In genomic region chr11:119723952-119724325, GRCh38 we compare ENCODE assay signal across 18 cellular contexts.
"Had no signal": no experiment of that assay in that cellular context is flagged by ENCODE, and none has a peak within 500 bp of the region (broad histone marks: within the 10 kb centered on the region; RNA-seq: fewer than 3 reads in every experiment).

No MANE protein-coding gene starts in this region.

- DNase-seq: activated CD4-positive, CD25-positive, alpha-beta regulatory T cell treated with anti-CD3 and anti-CD28 coated beads, Interleukin-2, amount 50 U/mL, for 72 hours; activated naive CD4-positive, alpha-beta T cell; anterior cingulate cortex; dermis blood vessel endothelial cell; effector memory CD8-positive, alpha-beta T cell; heart right ventricle; islet precursor cell; left ventricle myocardium inferior; mesendoderm; ovary; spleen; stomach; T-cell; T-helper 9 cell had no signal

- H3K36me3 ChIP-seq: gastroesophageal sphincter, heart right ventricle, left ventricle myocardium inferior, ovary, right lobe of liver, spleen, stomach, thoracic aorta had no signal

- H3K27ac ChIP-seq: gastroesophageal sphincter, heart right ventricle, left ventricle myocardium inferior, ovary, right lobe of liver, spleen, stomach, thoracic aorta had no signal

- H3K4me3 ChIP-seq: gastroesophageal sphincter, heart right ventricle, left ventricle myocardium inferior, ovary, right lobe of liver, spleen, stomach, thoracic aorta had no signal

- ATAC-seq: effector memory CD8-positive, alpha-beta T cell; gastroesophageal sphincter; heart right ventricle; natural killer cell treated with Interleukin-12 subunit alpha and Interleukin-12 subunit beta and Interleukin-15 and Interleukin-18, amount 100 ng/mL, for 72 hours; right lobe of liver; T-cell had no signal

- H3K27me3 ChIP-seq: gastroesophageal sphincter, ovary, right lobe of liver, stomach had no signal

- H3K9me3 ChIP-seq: gastroesophageal sphincter, heart right ventricle, left ventricle myocardium inferior, ovary, right lobe of liver, spleen, stomach, thoracic aorta had no signal
